ENCODE assay signal across 1 cellular context in the genomic region with DNA sequence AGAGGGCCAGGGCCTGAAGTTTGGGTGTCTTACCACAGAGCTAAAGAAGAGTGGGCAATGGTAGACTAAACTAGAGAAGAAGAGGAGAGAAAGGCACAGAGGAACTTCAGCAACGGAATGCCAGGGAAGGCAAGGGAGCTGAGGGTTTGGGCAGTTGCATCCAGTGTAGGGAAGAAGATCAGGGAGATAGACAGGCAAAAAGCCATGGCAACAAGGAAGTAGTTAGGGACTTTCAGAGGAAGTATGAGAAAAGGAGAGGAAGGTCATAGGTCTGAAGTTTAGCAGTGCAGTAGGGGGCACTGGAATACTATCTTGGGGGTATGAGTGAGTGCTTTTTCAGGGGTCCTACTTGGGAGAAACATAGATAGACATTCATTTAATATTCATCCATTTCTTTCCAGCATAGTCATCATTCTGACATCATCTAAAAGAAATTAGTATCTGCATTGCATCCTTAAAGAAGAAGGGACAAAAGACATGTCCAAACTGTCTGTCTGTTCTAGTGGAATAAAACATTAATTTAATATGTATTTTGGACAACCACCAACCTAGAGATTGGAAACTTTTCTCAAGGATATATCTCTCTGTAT.
TF ChIP-seq lines count a peak whose summit lies in the region.

No MANE protein-coding gene starts in this region.

TF ChIP-seq in SK-N-SH treated with all-trans-retinoic acid at 6 μM for 48 hours, 23 proteins besides CTCF, POLR2A, EP300 and RAD21 (continued from another document):
- TF ChIP-seq, protein P1, sequence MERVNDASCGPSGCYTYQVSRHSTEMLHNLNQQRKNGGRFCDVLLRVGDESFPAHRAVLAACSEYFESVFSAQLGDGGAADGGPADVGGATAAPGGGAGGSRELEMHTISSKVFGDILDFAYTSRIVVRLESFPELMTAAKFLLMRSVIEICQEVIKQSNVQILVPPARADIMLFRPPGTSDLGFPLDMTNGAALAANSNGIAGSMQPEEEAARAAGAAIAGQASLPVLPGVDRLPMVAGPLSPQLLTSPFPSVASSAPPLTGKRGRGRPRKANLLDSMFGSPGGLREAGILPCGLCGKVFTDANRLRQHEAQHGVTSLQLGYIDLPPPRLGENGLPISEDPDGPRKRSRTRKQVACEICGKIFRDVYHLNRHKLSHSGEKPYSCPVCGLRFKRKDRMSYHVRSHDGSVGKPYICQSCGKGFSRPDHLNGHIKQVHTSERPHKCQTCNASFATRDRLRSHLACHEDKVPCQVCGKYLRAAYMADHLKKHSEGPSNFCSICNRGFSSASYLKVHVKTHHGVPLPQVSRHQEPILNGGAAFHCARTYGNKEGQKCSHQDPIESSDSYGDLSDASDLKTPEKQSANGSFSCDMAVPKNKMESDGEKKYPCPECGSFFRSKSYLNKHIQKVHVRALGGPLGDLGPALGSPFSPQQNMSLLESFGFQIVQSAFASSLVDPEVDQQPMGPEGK (CRISPR knock-in tag; IDR thresholded peaks at IDR 0.05; ENCODE audit: borderline replicate concordance), result no peak
- no peak for TF ChIP-seq ARNTL (CRISPR knock-in tag; IDR thresholded peaks at IDR 0.05; ENCODE audit: borderline replicate concordance, low read depth)
